Comparison of ENCODE assay signal across 1 cellular context in the genomic region with DNA sequence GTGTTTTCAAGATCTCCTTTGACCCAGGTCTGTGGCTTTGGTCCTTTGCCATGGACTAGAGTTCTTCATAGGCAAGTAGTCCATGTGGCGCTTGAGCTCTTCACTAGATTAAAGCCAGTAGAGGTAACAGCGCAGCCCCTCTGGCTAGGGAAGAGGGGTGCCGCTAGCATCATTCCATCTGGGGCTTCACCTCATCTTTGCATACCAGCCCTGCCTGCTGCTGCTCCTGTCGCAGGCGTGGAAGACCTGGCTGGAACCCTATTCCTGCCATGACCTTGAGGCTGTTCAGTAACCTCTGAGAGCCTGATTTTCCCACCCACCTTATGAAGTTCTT.
TF ChIP-seq lines count a peak whose summit lies in the region.

No MANE protein-coding gene starts in this region.

TF ChIP-seq in GM12878, 131 proteins besides CTCF, POLR2A, EP300 and RAD21:
- TF ChIP-seq EGR1 (IDR thresholded peaks at IDR 0.05; ENCODE audit: borderline replicate concordance in 1 of 2, low read depth in 2 of 2, low read length in 2 of 2): 0 out of 3 replicates have a peak, but pooled peaks of 1 of the 2 experiments have one; percentile 67
- peak; percentile 56; the same call in 1 of the 2 replicates for TF ChIP-seq SMARCA5 (IDR thresholded peaks at IDR 0.05)
- TF ChIP-seq SMAD5 (IDR thresholded peaks at IDR 0.05; ENCODE audit: low read depth): no peak
- no peak for TF ChIP-seq ZNF207 (IDR thresholded peaks at IDR 0.05; ENCODE audit: borderline replicate concordance)
- 0 out of 2 replicates have a peak, but pooled peaks have one; percentile 19 for TF ChIP-seq LARP7 (IDR thresholded peaks at IDR 0.05)
- TF ChIP-seq, protein P1, sequence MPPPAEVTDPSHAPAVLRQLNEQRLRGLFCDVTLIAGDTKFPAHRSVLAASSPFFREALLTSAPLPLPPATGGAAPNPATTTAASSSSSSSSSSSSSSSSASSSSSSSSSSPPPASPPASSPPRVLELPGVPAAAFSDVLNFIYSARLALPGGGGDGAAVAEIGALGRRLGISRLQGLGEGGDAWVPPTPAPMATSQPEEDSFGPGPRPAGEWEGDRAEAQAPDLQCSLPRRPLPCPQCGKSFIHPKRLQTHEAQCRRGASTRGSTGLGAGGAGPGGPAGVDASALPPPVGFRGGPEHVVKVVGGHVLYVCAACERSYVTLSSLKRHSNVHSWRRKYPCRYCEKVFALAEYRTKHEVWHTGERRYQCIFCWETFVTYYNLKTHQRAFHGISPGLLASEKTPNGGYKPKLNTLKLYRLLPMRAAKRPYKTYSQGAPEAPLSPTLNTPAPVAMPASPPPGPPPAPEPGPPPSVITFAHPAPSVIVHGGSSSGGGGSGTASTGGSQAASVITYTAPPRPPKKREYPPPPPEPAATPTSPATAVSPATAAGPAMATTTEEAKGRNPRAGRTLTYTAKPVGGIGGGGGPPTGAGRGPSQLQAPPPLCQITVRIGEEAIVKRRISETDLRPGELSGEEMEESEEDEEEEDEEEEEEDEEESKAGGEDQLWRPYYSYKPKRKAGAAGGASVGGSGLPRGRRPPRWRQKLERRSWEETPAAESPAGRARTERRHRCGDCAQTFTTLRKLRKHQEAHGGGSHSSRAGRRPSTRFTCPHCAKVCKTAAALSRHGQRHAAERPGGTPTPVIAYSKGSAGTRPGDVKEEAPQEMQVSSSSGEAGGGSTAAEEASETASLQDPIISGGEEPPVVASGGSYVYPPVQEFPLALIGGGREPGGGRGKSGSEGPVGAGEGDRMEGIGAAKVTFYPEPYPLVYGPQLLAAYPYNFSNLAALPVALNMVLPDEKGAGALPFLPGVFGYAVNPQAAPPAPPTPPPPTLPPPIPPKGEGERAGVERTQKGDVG (CRISPR knock-in tag; IDR thresholded peaks at IDR 0.05): 0 out of 2 replicates have a peak, but pooled peaks have one; percentile 36
TF ChIP-seq in GM12878: peak in this region for 4.
